ENCODE assay signal across 20 cellular contexts in the genomic region with DNA sequence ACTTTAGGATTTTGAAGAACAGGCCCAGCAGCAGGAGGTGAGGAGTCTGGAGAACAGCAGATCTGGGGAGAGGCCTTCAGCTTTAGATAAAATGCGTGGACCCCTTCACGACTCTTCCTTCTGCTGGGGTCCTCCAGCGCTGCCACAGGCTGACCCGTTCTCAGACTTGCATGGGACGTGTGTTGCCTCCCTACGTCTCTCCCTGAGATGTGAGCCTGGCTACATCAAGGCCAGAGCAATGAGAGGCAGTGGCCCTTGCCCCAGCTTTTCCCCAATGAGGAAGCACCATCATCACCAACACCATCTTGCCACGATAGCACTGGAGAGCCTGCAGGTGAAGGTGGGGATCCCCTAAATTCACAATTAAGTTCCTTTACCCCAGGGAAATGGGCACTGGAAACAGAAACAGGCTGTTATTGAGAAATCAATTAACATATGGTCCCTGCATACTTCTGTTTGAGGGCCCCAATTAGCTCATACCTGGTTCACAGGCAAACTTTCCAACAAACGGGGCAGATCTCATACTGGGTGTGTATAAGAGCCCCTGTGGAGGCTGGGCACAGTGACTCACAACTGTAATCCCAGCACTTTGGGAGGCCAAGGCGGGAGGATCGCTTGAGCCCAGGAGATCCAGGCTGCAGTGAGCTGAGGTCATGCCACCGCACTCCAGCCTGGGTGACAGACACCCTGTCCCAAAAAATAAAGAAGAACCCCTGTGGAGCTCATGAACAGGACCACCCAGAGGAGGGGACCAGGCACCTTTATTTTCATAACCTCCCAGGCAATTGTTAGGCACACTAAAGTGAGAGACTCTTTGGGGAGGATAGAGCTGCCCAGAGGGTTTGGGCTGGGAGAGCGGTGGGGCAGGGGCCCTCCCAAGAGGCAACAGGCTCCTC. TPM values are rescaled to one million over a fixed set of nuclear protein-coding genes. Genes with fewer than 3 reads are reported as not detected.
A peak's percentile ranks its signal among the peaks of the same experiment; 100 is the strongest.
DNase-seq lines count a peak whose midpoint lies in the region; ATAC-seq and TF ChIP-seq lines count a peak whose summit lies in the region.
"Had no signal": no experiment of that assay in that cellular context is flagged by ENCODE, and none has a peak within 500 bp of the region (broad histone marks: within the 10 kb centered on the region; RNA-seq: fewer than 3 reads in every experiment).

No MANE protein-coding gene starts in this region.

- H3K4me3 ChIP-seq in heart left ventricle = no peak overlapping the region
- no peak overlapping the region for H3K4me3 ChIP-seq in coronary artery
- H3K4me3 ChIP-seq: A549, dorsolateral prefrontal cortex had no signal

- H3K36me3 ChIP-seq in heart left ventricle = no peaks in the 10 kb centered on the region

- peaks cover 1% of the 10 kb centered on the region for H3K27me3 Mint-ChIP-seq in nephron progenitor cell (ENCODE audit: low read depth, poor library complexity)
- H3K27me3 Mint-ChIP-seq: activated CD4-positive, alpha-beta memory T cell treated with anti-CD3 and anti-CD28 coated beads for 36 hours had no signal

- H3K4me1 ChIP-seq in heart left ventricle = peaks cover 0 to 44% (median 9%) of the 10 kb centered on the region in 12 donors

- TF ChIP-seq POLR2A in heart left ventricle (IDR thresholded peaks at IDR 0.05) = no peak

- TF ChIP-seq CTCF in heart left ventricle (IDR thresholded peaks at IDR 0.05) (no peak), coronary artery (IDR thresholded peaks at IDR 0.05) (no peak), nephron progenitor cell (IDR thresholded peaks at IDR 0.05) (no peak)

- H3K27ac ChIP-seq in heart left ventricle = no peak overlapping the region
- peak overlapping the region; percentile 76 to 89 for H3K27ac ChIP-seq in coronary artery
- H3K27ac ChIP-seq: dorsolateral prefrontal cortex, KMS-11 had no signal

- H3K4me1 Mint-ChIP-seq in nephron progenitor cell = peaks cover 33% of the 10 kb centered on the region
- H3K4me1 Mint-ChIP-seq: immature natural killer cell had no signal

- no peak overlapping the region for H3K4me3 Mint-ChIP-seq in nephron progenitor cell
- H3K4me3 Mint-ChIP-seq: activated CD4-positive, alpha-beta memory T cell treated with anti-CD3 and anti-CD28 coated beads for 36 hours; CD8-positive, alpha-beta memory T cell; immature natural killer cell had no signal

- WGBS in heart left ventricle, 4 donors = 93 to 96% (median 93%) methylated on average over 12 of the region's 12 CpGs

- intact Hi-C loops in Right ventricle myocardium superior (cut with DNase I) (no loop called here), heart left ventricle (cut with DNase I) (loop anchor here in 3 of 10 donors (5.0 to 10.0 kb wide), 3 partner anchors 65 to 282 kb away; a partner anchor contains a TSS)

- ATAC-seq in Right ventricle myocardium superior (ENCODE audit: poor library complexity) (no peak), heart left ventricle (no peak), HG02759 (IDR thresholded peaks at IDR 0.05; ENCODE audit: unreplicated experiment) (no peak), GM21529 (IDR thresholded peaks at IDR 0.05; ENCODE audit: unreplicated experiment) (no peak)
- ATAC-seq: Right ventricle myocardium inferior had no signal

- no peaks in the 10 kb centered on the region for H3K36me3 Mint-ChIP-seq in nephron progenitor cell (ENCODE audit: low read depth)
- H3K36me3 Mint-ChIP-seq: activated CD4-positive, alpha-beta memory T cell treated with anti-CD3 and anti-CD28 coated beads for 36 hours had no signal

- H3K9me3 Mint-ChIP-seq in nephron progenitor cell = no peaks in the 10 kb centered on the region
- H3K9me3 Mint-ChIP-seq: activated CD4-positive, alpha-beta memory T cell treated with anti-CD3 and anti-CD28 coated beads for 36 hours; CD8-positive, alpha-beta memory T cell; immature natural killer cell had no signal

- DNase-seq in Right ventricle myocardium superior (peak; percentile 27), heart left ventricle (no peak), coronary artery (ENCODE audit: low spot score) (no peak), nephron progenitor cell (no peak), HPDE6-E6E7 (ENCODE audit: extremely low spot score) (no peak), iPS-NIHi11 (ENCODE audit: low spot score) (no peak)
- DNase-seq: activated CD4-positive, alpha-beta memory T cell treated with anti-CD3 and anti-CD28 coated beads for 36 hours; CD8-positive, alpha-beta memory T cell; dorsolateral prefrontal cortex; immature natural killer cell; midbrain; NCI-H187 treated with DMSO at 0.1 percent for 48 hours; NCI-H748 treated with DMSO at 0.1 percent for 48 hours; stimulated activated CD4-positive, alpha-beta T cell treated with anti-CD3 and anti-CD28 coated beads, Interleukin-2, amount 100 ng/mL, for 24 hours; T1000 had no signal

- H3K27ac Mint-ChIP-seq in nephron progenitor cell = peak overlapping the region; percentile 68
- H3K27ac Mint-ChIP-seq: activated CD4-positive, alpha-beta memory T cell treated with anti-CD3 and anti-CD28 coated beads for 36 hours had no signal

- no peaks in the 10 kb centered on the region for H3K27me3 ChIP-seq in heart left ventricle
- H3K27me3 ChIP-seq: dorsolateral prefrontal cortex had no signal

- no peaks in the 10 kb centered on the region for H3K9me3 ChIP-seq in heart left ventricle
- H3K9me3 ChIP-seq: A549 had no signal

RNA-seq across cellular contexts. Expression of a gene that starts 12.1 kb away (rescaled TPM):
- 64.4 TPM for total RNA-seq in Right ventricle myocardium superior
- 10 to 100 TPM; 19.2 to 69.0 (median 40.9) TPM for total RNA-seq in heart left ventricle
- 10 to 100 TPM; 41.1 to 61.7 TPM for polyA plus RNA-seq in heart left ventricle
- polyA plus RNA-seq: CD8-positive, alpha-beta memory T cell; immature natural killer cell had no signal

RNA-seq across cellular contexts. Expression of a gene that starts 21.5 kb away (rescaled TPM):
- total RNA-seq in Right ventricle myocardium superior (not detected), heart left ventricle (under 1 TPM in 2 of 9 donors, not detected in 7; 0.51 to 0.96 TPM)
- polyA plus RNA-seq in heart left ventricle = under 1 TPM; 0.18 to 0.46 TPM
- total RNA-seq: activated CD4-positive, alpha-beta memory T cell treated with anti-CD3 and anti-CD28 coated beads for 36 hours; CD8-positive, alpha-beta memory T cell; Right ventricle myocardium inferior had no signal
- polyA plus RNA-seq: CD8-positive, alpha-beta memory T cell; immature natural killer cell had no signal

RNA-seq across cellular contexts. Expression of a gene that starts 29.2 kb away (rescaled TPM):
- total RNA-seq in Right ventricle myocardium superior (16.7 TPM), heart left ventricle (10 to 100 TPM; 10.9 to 35.3 (median 15.4) TPM)
- 10 to 100 TPM; 11.3 to 15.6 TPM for polyA plus RNA-seq in heart left ventricle
- polyA plus RNA-seq: immature natural killer cell had no signal

RNA-seq across cellular contexts. Expression of a gene that starts 42.3 kb away (rescaled TPM):
- total RNA-seq in Right ventricle myocardium superior (85.9 TPM), heart left ventricle (100 to 1,000 TPM in 6 of 9 donors, 10 to 100 TPM in 3; 77.2 to 180 (median 104) TPM)
- polyA plus RNA-seq in heart left ventricle = 100 to 1,000 TPM in 1 of 2 donors, 10 to 100 TPM in 1; 57.1 to 118 TPM

RNA-seq across cellular contexts. Expression of a gene that starts 49.9 kb away (rescaled TPM):
- total RNA-seq in Right ventricle myocardium superior (28.0 TPM), heart left ventricle (10 to 100 TPM; 21.9 to 46.5 (median 28.9) TPM)
- polyA plus RNA-seq in heart left ventricle = 10 to 100 TPM; 23.6 to 29.0 TPM

Comparison
In these comparisons a context has a peak if more than half of its experiments do, and no peak if none do; other contexts are left out.
1. H3K27ac ChIP-seq: peak in coronary artery (2 of 2); none in heart left ventricle (0 of 12).